ENCODE assay signal across 1 cellular context in genomic region chr15:50354838-50355611, GRCh38.
TF ChIP-seq lines count a peak whose summit lies in the region.

TSS of gene GABPB1 (minus strand) at chr15:50355198. CDS start at chr15:50309798, 45,400 bp downstream.

TF ChIP-seq in HepG2, 621 proteins besides CTCF, POLR2A, EP300 and RAD21 (continued from another document and continues in another):
- TF ChIP-seq ZNF414 (CRISPR knock-in tag; IDR thresholded peaks at IDR 0.05) = 0 out of 2 replicates have a peak, but pooled peaks have one; percentile 41
- 0 out of 2 replicates have a peak, but pooled peaks have one; percentile 37 for TF ChIP-seq ZNF180 (CRISPR knock-in tag; IDR thresholded peaks at IDR 0.05; ENCODE audit: borderline replicate concordance, low read depth)
- TF ChIP-seq ZNF512B (CRISPR knock-in tag; IDR thresholded peaks at IDR 0.05; ENCODE audit: borderline replicate concordance) = no peak
- TF ChIP-seq ZNF10 (CRISPR knock-in tag; IDR thresholded peaks at IDR 0.05; ENCODE audit: borderline replicate concordance, low read depth) = no peak
- TF ChIP-seq KDM1A (CRISPR knock-in tag; IDR thresholded peaks at IDR 0.05) = no peak; the same call in 1 of the 2 replicates
- TF ChIP-seq ARID4A (CRISPR knock-in tag; IDR thresholded peaks at IDR 0.05; ENCODE audit: borderline replicate concordance) = peak; percentile 80; the same call in 1 of the 2 replicates
- TF ChIP-seq ONECUT2 (CRISPR knock-in tag; IDR thresholded peaks at IDR 0.05) = no peak; the same call in 1 of the 2 replicates
- peak; percentile 95 for TF ChIP-seq PHF8 (CRISPR knock-in tag; IDR thresholded peaks at IDR 0.05)
- peak; percentile 16; the same call in 1 of the 2 replicates for TF ChIP-seq SMAD3 (CRISPR knock-in tag; IDR thresholded peaks at IDR 0.05)
- peak; percentile 89 for TF ChIP-seq ZNF350 (CRISPR knock-in tag; IDR thresholded peaks at IDR 0.05; ENCODE audit: borderline replicate concordance, low read depth)
- TF ChIP-seq CHCHD3 (CRISPR knock-in tag; IDR thresholded peaks at IDR 0.05) = no peak; the same call in 1 of the 2 replicates
- 0 out of 2 replicates have a peak, but pooled peaks have one; percentile 39 for TF ChIP-seq FOXC1 (CRISPR knock-in tag; IDR thresholded peaks at IDR 0.05; ENCODE audit: borderline replicate concordance)
- TF ChIP-seq ZNF703 (CRISPR knock-in tag; IDR thresholded peaks at IDR 0.05; ENCODE audit: borderline replicate concordance) = peak; percentile 95; the same call in 1 of the 2 replicates
- no peak for TF ChIP-seq SMC3 (IDR thresholded peaks at IDR 0.05; ENCODE audit: low read length)
- peak; percentile 77 for TF ChIP-seq ZNF768 (CRISPR knock-in tag; IDR thresholded peaks at IDR 0.05)
- no peak for TF ChIP-seq ZNF253 (CRISPR knock-in tag; IDR thresholded peaks at IDR 0.05; ENCODE audit: borderline replicate concordance)
- peak; percentile 30; the same call in 1 of the 2 replicates for TF ChIP-seq ZNF740 (CRISPR knock-in tag; IDR thresholded peaks at IDR 0.05)
- TF ChIP-seq DMAP1 (CRISPR knock-in tag; IDR thresholded peaks at IDR 0.05) = peak; percentile 100
- TF ChIP-seq ZNF333 (CRISPR knock-in tag; IDR thresholded peaks at IDR 0.05; ENCODE audit: borderline replicate concordance) = 0 out of 2 replicates have a peak, but pooled peaks have one; percentile 47
- TF ChIP-seq ATF2 (CRISPR knock-in tag; IDR thresholded peaks at IDR 0.05) = no peak; the same call in 1 of the 2 replicates
- TF ChIP-seq ZBTB7A (CRISPR knock-in tag; IDR thresholded peaks at IDR 0.05) = no peak
- 0 out of 2 replicates have a peak, but pooled peaks have one; percentile 22 for TF ChIP-seq ZNF782 (CRISPR knock-in tag; IDR thresholded peaks at IDR 0.05; ENCODE audit: borderline replicate concordance)
- TF ChIP-seq ZBTB46 (CRISPR knock-in tag; IDR thresholded peaks at IDR 0.05; ENCODE audit: borderline replicate concordance) = no peak
- no peak for TF ChIP-seq ZNF496 (CRISPR knock-in tag; IDR thresholded peaks at IDR 0.05; ENCODE audit: insufficient replicate concordance)
- TF ChIP-seq TBL1XR1 (IDR thresholded peaks at IDR 0.05; ENCODE audit: borderline replicate concordance, low read length, partially characterized antibody) = no peak
- no peak for TF ChIP-seq ETV6 (CRISPR knock-in tag; conservative IDR thresholded peaks at IDR 0.05)
- TF ChIP-seq ZFP90 (CRISPR knock-in tag; IDR thresholded peaks at IDR 0.05; ENCODE audit: borderline replicate concordance) = peak; percentile 65; the same call in 1 of the 2 replicates
- no peak for TF ChIP-seq SNRNP70 (IDR thresholded peaks at IDR 0.05; ENCODE audit: low read depth, low read length)
- TF ChIP-seq AGO2 (optimal IDR thresholded peaks at IDR 0.05; ENCODE audit: low read depth, low read length) = peak; percentile 91
- peak; percentile 78 for TF ChIP-seq ZC3H4 (CRISPR knock-in tag; IDR thresholded peaks at IDR 0.05; ENCODE audit: borderline replicate concordance)
- no peak for TF ChIP-seq ZBTB39 (CRISPR knock-in tag; IDR thresholded peaks at IDR 0.05)
- peak; percentile 76 for TF ChIP-seq PHF21A (CRISPR knock-in tag; IDR thresholded peaks at IDR 0.05)
- TF ChIP-seq KLF11 (CRISPR knock-in tag; IDR thresholded peaks at IDR 0.05) = no peak
- TF ChIP-seq ATF1 (CRISPR knock-in tag; IDR thresholded peaks at IDR 0.05) = no peak
- peak; percentile 46; the same call in 1 of the 2 replicates for TF ChIP-seq RXRB (CRISPR knock-in tag; IDR thresholded peaks at IDR 0.05; ENCODE audit: borderline replicate concordance)
- no peak for TF ChIP-seq FLYWCH1 (CRISPR knock-in tag; IDR thresholded peaks at IDR 0.05)
- TF ChIP-seq TBP (CRISPR knock-in tag; IDR thresholded peaks at IDR 0.05) = no peak
- TF ChIP-seq SP1 (IDR thresholded peaks at IDR 0.05) = no peak
- TF ChIP-seq SP1 (CRISPR knock-in tag; IDR thresholded peaks at IDR 0.05) = peak; percentile 4; the same call in 1 of the 2 replicates
- peak; percentile 100 for TF ChIP-seq MAX (IDR thresholded peaks at IDR 0.05)
- no peak for TF ChIP-seq NFE2 (CRISPR knock-in tag; IDR thresholded peaks at IDR 0.05)
- no peak for TF ChIP-seq SRSF9 (IDR thresholded peaks at IDR 0.05; ENCODE audit: borderline replicate concordance, insufficient read depth, low read depth, low read length, poor library complexity, severe bottlenecking)
- TF ChIP-seq ZNF3 (CRISPR knock-in tag; IDR thresholded peaks at IDR 0.05) = peak; percentile 69; the same call in 1 of the 2 replicates
- peak; percentile 25 for TF ChIP-seq FOXJ3 (CRISPR knock-in tag; IDR thresholded peaks at IDR 0.05; ENCODE audit: borderline replicate concordance)
- 0 out of 2 replicates have a peak, but pooled peaks have one; percentile 45 for TF ChIP-seq ELF4 (CRISPR knock-in tag; IDR thresholded peaks at IDR 0.05; ENCODE audit: borderline replicate concordance)
- peak; percentile 65; the same call in 1 of the 2 replicates for TF ChIP-seq ZNF788 (CRISPR knock-in tag; IDR thresholded peaks at IDR 0.05; ENCODE audit: borderline replicate concordance)
- no peak for TF ChIP-seq NFYC (CRISPR knock-in tag; IDR thresholded peaks at IDR 0.05)
- no peak for TF ChIP-seq FOXP1 (IDR thresholded peaks at IDR 0.05)
- TF ChIP-seq FOXP1 (CRISPR knock-in tag; IDR thresholded peaks at IDR 0.05) = no peak; the same call in 1 of the 2 replicates
- peak; percentile 48; the same call in 1 of the 2 replicates for TF ChIP-seq TOPORS (CRISPR knock-in tag; IDR thresholded peaks at IDR 0.05)
- no peak for TF ChIP-seq FOXO4 (CRISPR knock-in tag; conservative IDR thresholded peaks at IDR 0.05)
- TF ChIP-seq SNAPC5 (CRISPR knock-in tag; IDR thresholded peaks at IDR 0.05; ENCODE audit: borderline replicate concordance) = peak; percentile 89
- no peak for TF ChIP-seq SUZ12 (IDR thresholded peaks at IDR 0.05; ENCODE audit: low read depth, low read length)
- TF ChIP-seq ZNF615 (CRISPR knock-in tag; IDR thresholded peaks at IDR 0.05; ENCODE audit: borderline replicate concordance) = peak; percentile 64; the same call in 1 of the 2 replicates
